ENCODE assay signal across 22 cellular contexts in the genomic region with DNA sequence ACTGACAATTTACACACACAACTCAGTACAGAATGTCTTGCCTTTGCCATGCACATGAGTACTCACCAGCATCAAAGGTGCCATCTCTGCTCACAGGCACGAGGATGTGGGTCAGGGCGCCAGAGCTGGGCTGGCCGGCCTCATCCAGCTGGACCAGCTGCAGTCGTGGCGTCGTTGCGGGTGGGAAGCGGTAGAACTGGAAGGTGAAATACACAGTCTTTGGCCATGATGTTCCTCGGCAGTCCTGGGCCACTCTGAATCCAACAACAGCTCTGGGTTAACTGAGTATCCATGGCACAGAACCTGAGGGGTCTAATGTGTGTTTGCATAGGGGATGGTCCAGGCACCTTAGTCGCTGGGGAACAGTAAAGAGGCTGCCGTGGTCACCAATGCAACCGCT.
"Had no signal": no experiment of that assay in that cellular context is flagged by ENCODE, and none has a peak within 500 bp of the region (broad histone marks: within the 10 kb centered on the region; RNA-seq: fewer than 3 reads in every experiment).

No MANE protein-coding gene starts in this region.

- ATAC-seq: gastrocnemius medialis; heart right ventricle; natural killer cell treated with Interleukin-12 subunit alpha and Interleukin-12 subunit beta and Interleukin-15 and Interleukin-18, amount 100 ng/mL, for 72 hours; sciatic nerve; stimulated activated naive B cell treated with anti-CD40 and anti-IgM and Interleukin-4, amounts not matched to agents 10 μg/mL and 1 μg/mL and 100 μg/mL, for 72 hours; stimulated activated naive CD8-positive, alpha-beta T cell treated with anti-CD3 and anti-CD28 coated beads, Interleukin-15, amount 100 ng/mL, for 72 hours had no signal

- H3K4me1 ChIP-seq: esophagus muscularis mucosa, gastrocnemius medialis, heart right ventricle, left ventricle myocardium inferior, neural progenitor cell, parathyroid adenoma, transverse colon had no signal

- H2AFZ ChIP-seq: neural progenitor cell, parathyroid adenoma had no signal

- H3K4me3 Mint-ChIP-seq: natural killer cell treated with Interleukin-12 subunit alpha and Interleukin-12 subunit beta and Interleukin-15 and Interleukin-18, amount 100 ng/mL, for 72 hours; neural progenitor cell; stimulated activated naive B cell treated with anti-CD40 and anti-IgM and Interleukin-4, amounts not matched to agents 10 μg/mL and 1 μg/mL and 100 μg/mL, for 72 hours; stimulated activated naive CD8-positive, alpha-beta T cell treated with anti-CD3 and anti-CD28 coated beads, Interleukin-15, amount 100 ng/mL, for 72 hours had no signal

- H3K9me3 Mint-ChIP-seq: natural killer cell treated with Interleukin-12 subunit alpha and Interleukin-12 subunit beta and Interleukin-15 and Interleukin-18, amount 100 ng/mL, for 72 hours; neural progenitor cell; stimulated activated naive B cell treated with anti-CD40 and anti-IgM and Interleukin-4, amounts not matched to agents 10 μg/mL and 1 μg/mL and 100 μg/mL, for 72 hours; stimulated activated naive CD8-positive, alpha-beta T cell treated with anti-CD3 and anti-CD28 coated beads, Interleukin-15, amount 100 ng/mL, for 72 hours had no signal

- H3K4me2 ChIP-seq: neural progenitor cell had no signal

- H3K36me3 ChIP-seq: neural progenitor cell had no signal

- H3K79me2 ChIP-seq: parathyroid adenoma had no signal

- H3K9me3 ChIP-seq: esophagus muscularis mucosa, gastrocnemius medialis, heart right ventricle, left ventricle myocardium inferior, thoracic aorta, transverse colon had no signal

- H3K27me3 ChIP-seq: esophagus muscularis mucosa, gastrocnemius medialis, heart right ventricle, neural progenitor cell, transverse colon had no signal

- H3K27ac Mint-ChIP-seq: natural killer cell treated with Interleukin-12 subunit alpha and Interleukin-12 subunit beta and Interleukin-15 and Interleukin-18, amount 100 ng/mL, for 72 hours; neural progenitor cell; stimulated activated naive B cell treated with anti-CD40 and anti-IgM and Interleukin-4, amounts not matched to agents 10 μg/mL and 1 μg/mL and 100 μg/mL, for 72 hours had no signal

- H3K27me3 Mint-ChIP-seq: natural killer cell treated with Interleukin-12 subunit alpha and Interleukin-12 subunit beta and Interleukin-15 and Interleukin-18, amount 100 ng/mL, for 72 hours; stimulated activated naive B cell treated with anti-CD40 and anti-IgM and Interleukin-4, amounts not matched to agents 10 μg/mL and 1 μg/mL and 100 μg/mL, for 72 hours; stimulated activated naive CD8-positive, alpha-beta T cell treated with anti-CD3 and anti-CD28 coated beads, Interleukin-15, amount 100 ng/mL, for 72 hours had no signal

- H3K27ac ChIP-seq: epithelial cell of prostate, esophagus muscularis mucosa, gastrocnemius medialis, heart right ventricle, left ventricle myocardium inferior, neural progenitor cell, parathyroid adenoma, thoracic aorta, transverse colon had no signal

- DNase-seq: cerebellar nuclear complex; effector CD4-positive, alpha-beta T cell; gastrocnemius medialis; heart right ventricle; hypothalamus; left ventricle myocardium inferior; mesenchymal stem cell; midbrain; occipital lobe; stimulated activated CD4-positive, alpha-beta T cell treated with anti-CD3 and anti-CD28 coated beads, Interleukin-2, amount 100 ng/mL, for 24 hours; stimulated activated CD4-positive, alpha-beta T cell treated with anti-CD3 and anti-CD28 coated beads, Interleukin-4, amount 100 ng/mL, for 4 hours; stimulated activated naive B cell treated with anti-CD40 and anti-IgM and Interleukin-4, amounts not matched to agents 10 μg/mL and 1 μg/mL and 100 μg/mL, for 72 hours; stimulated activated naive CD8-positive, alpha-beta T cell treated with anti-CD3 and anti-CD28 coated beads, Interleukin-15, amount 100 ng/mL, for 72 hours; transverse colon had no signal

- H3K9ac ChIP-seq: neural progenitor cell, parathyroid adenoma had no signal

- H3K4me3 ChIP-seq: esophagus muscularis mucosa, gastrocnemius medialis, heart right ventricle, left ventricle myocardium inferior, lung, neural progenitor cell, thoracic aorta, transverse colon had no signal

- H3K4me1 Mint-ChIP-seq: neural progenitor cell; stimulated activated naive B cell treated with anti-CD40 and anti-IgM and Interleukin-4, amounts not matched to agents 10 μg/mL and 1 μg/mL and 100 μg/mL, for 72 hours; stimulated activated naive CD8-positive, alpha-beta T cell treated with anti-CD3 and anti-CD28 coated beads, Interleukin-15, amount 100 ng/mL, for 72 hours had no signal
